ENCODE assay signal across 27 cellular contexts in genomic region chr2:82913566-82913965, GRCh38.
"Had no signal": no experiment of that assay in that cellular context is flagged by ENCODE, and none has a peak within 500 bp of the region (broad histone marks: within the 10 kb centered on the region; RNA-seq: fewer than 3 reads in every experiment).

No MANE protein-coding gene starts in this region.

- H3K4me3 ChIP-seq: left ventricle myocardium inferior, lung, neural progenitor cell, ovary, right atrium auricular region, right lobe of liver, skin epidermis, spleen, suprapubic skin, thoracic aorta, tibial artery, upper lobe of right lung had no signal

- H3K36me3 ChIP-seq: left ventricle myocardium inferior, neural progenitor cell, neutrophil, ovary, right atrium auricular region, right lobe of liver, spleen, suprapubic skin, thoracic aorta, tibial artery, upper lobe of right lung had no signal

- H3K4me2 ChIP-seq: neural progenitor cell had no signal

- H3K27me3 ChIP-seq: neural progenitor cell, neutrophil, ovary, right atrium auricular region, right lobe of liver, spleen, suprapubic skin, tibial artery, upper lobe of right lung had no signal

- H3K27ac ChIP-seq: left ventricle myocardium inferior, neural progenitor cell, neutrophil, ovary, right atrium auricular region, right lobe of liver, skin epidermis, spleen, suprapubic skin, thoracic aorta, tibial artery, upper lobe of right lung had no signal

- H3K4me3 Mint-ChIP-seq: immature natural killer cell; mesothelial cell of epicardium; naive B cell; natural killer cell; nephron progenitor cell; neural progenitor cell; stimulated activated effector memory CD8-positive, alpha-beta T cell treated with anti-CD3 and anti-CD28 coated beads, Interleukin-12 subunit alpha, Interleukin-12 subunit beta, amount 100 ng/mL, for 72 hours; stimulated activated naive CD8-positive, alpha-beta T cell treated with anti-CD3 and anti-CD28 coated beads, Interleukin-15, Interleukin-2, amounts not matched to agents 100 ng/mL and 50 ng/mL, for 24 hours had no signal

- H3K4me1 ChIP-seq: left ventricle myocardium inferior, neural progenitor cell, right atrium auricular region, right lobe of liver, spleen, suprapubic skin, tibial artery, upper lobe of right lung had no signal

- H3K27me3 Mint-ChIP-seq: naive B cell; progenitor cell of endocrine pancreas; stimulated activated naive CD8-positive, alpha-beta T cell treated with anti-CD3 and anti-CD28 coated beads, Interleukin-15, Interleukin-2, amounts not matched to agents 100 ng/mL and 50 ng/mL, for 24 hours had no signal

- H3K36me3 Mint-ChIP-seq: immature natural killer cell; mesothelial cell of epicardium; naive B cell; neural progenitor cell; stimulated activated effector memory CD8-positive, alpha-beta T cell treated with anti-CD3 and anti-CD28 coated beads, Interleukin-12 subunit alpha, Interleukin-12 subunit beta, amount 100 ng/mL, for 72 hours had no signal

- H2AFZ ChIP-seq: neural progenitor cell had no signal

- H3K4me1 Mint-ChIP-seq: immature natural killer cell; mesothelial cell of epicardium; naive B cell; natural killer cell; nephron progenitor cell; neural progenitor cell; stimulated activated effector memory CD8-positive, alpha-beta T cell treated with anti-CD3 and anti-CD28 coated beads, Interleukin-12 subunit alpha, Interleukin-12 subunit beta, amount 100 ng/mL, for 72 hours had no signal

- H3K9me3 ChIP-seq: neutrophil, ovary, right atrium auricular region, right lobe of liver, thoracic aorta, tibial artery, upper lobe of right lung had no signal

- ATAC-seq: natural killer cell; right lobe of liver; stimulated activated effector memory CD8-positive, alpha-beta T cell treated with anti-CD3 and anti-CD28 coated beads, Interleukin-12 subunit alpha, Interleukin-12 subunit beta, amount 100 ng/mL, for 72 hours; upper lobe of right lung had no signal

- H3K9ac ChIP-seq: neural progenitor cell had no signal

- DNase-seq: hypothalamus; immature natural killer cell; islet precursor cell; left ventricle myocardium inferior; mesendoderm; naive B cell; natural killer cell; nephron progenitor cell; ovary; right lobe of liver; spleen; stimulated activated CD4-positive, alpha-beta T cell treated with anti-CD3 and anti-CD28 coated beads, Interleukin-4, amount 100 ng/mL, for 24 hours; stimulated activated naive CD4-positive, alpha-beta T cell; tibial artery; trophoblast cell; upper lobe of right lung had no signal

- H3K27ac Mint-ChIP-seq: immature natural killer cell; mesothelial cell of epicardium; naive B cell; natural killer cell; nephron progenitor cell; neural progenitor cell; progenitor cell of endocrine pancreas; stimulated activated effector memory CD8-positive, alpha-beta T cell treated with anti-CD3 and anti-CD28 coated beads, Interleukin-12 subunit alpha, Interleukin-12 subunit beta, amount 100 ng/mL, for 72 hours; stimulated activated naive CD8-positive, alpha-beta T cell treated with anti-CD3 and anti-CD28 coated beads, Interleukin-15, Interleukin-2, amounts not matched to agents 100 ng/mL and 50 ng/mL, for 24 hours had no signal

- H3K9me3 Mint-ChIP-seq: nephron progenitor cell, neural progenitor cell had no signal
